8 cellular contexts compared by ENCODE assay signal in the genomic region with DNA sequence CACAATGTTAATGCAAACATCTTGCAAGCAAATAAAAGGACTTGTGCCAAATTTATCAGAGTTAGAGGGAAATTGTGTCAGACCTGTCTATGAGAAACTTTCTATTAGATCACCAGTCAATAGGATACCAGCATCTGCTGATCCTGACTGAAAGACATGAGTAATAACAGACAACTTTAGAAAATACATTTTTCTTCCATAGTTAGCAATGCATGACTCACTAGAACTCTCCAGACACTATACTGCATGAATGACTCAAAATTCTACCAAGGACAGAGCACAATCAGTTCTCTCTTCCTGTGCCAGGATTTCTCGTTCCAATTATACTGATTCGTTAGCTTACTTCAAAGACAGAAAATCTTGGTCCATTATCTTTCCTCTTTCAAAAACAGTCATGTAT.
DNase-seq lines count a peak whose midpoint lies in the region; ATAC-seq and TF ChIP-seq lines count a peak whose summit lies in the region.

No MANE protein-coding gene starts in this region.

- DNase-seq in A673 (ENCODE audit: low spot score) (peak; percentile 11), brain pericyte (ENCODE audit: low read depth, low spot score) (peak; percentile 55), DMS79 treated with DMSO at 0.1 percent for 48 hours (lab: John Stamatoyannopoulos, UW) (no peak), NCI-H146 treated with DMSO at 0.1 percent for 48 hours (lab: John Stamatoyannopoulos, UW; ENCODE audit: unreplicated experiment) (no peak)
- no peak for DNase-seq in stimulated activated effector memory CD8-positive, alpha-beta T cell treated with anti-CD3 and anti-CD28 coated beads, Interleukin-12 subunit alpha, Interleukin-12 subunit beta, amount 100 ng/mL, for 72 hours (ENCODE audit: low spot score in 2 of 2)

- peak overlapping the region; percentile 52 for H3K4me3 Mint-ChIP-seq in stimulated activated effector memory CD8-positive, alpha-beta T cell treated with anti-CD3 and anti-CD28 coated beads, Interleukin-12 subunit alpha, Interleukin-12 subunit beta, amount 100 ng/mL, for 72 hours

- peak; percentile 61 for ATAC-seq in GM19025 (IDR thresholded peaks at IDR 0.05; ENCODE audit: low read depth, unreplicated experiment)
- peak; percentile 80 for ATAC-seq in HG03460 (IDR thresholded peaks at IDR 0.05; ENCODE audit: unreplicated experiment)
- peak; percentile 100 for ATAC-seq in stimulated activated effector memory CD8-positive, alpha-beta T cell treated with anti-CD3 and anti-CD28 coated beads, Interleukin-12 subunit alpha, Interleukin-12 subunit beta, amount 100 ng/mL, for 72 hours
- no peak for ATAC-seq in HG02840 (IDR thresholded peaks at IDR 0.05; ENCODE audit: low FRiP score, unreplicated experiment)

- POLR2A ChIA-PET in A673 (lab: Charles Lee; ENCODE audit: low non-redundant PET), result no interaction called here

- H3K27me3 ChIP-seq in A673 (replicated peaks; ENCODE audit: insufficient read depth, low read depth, low read length, poor library complexity), result no peaks in the 10 kb centered on the region

- no peak overlapping the region for H3K27ac ChIP-seq in A673 (ENCODE audit: low read depth, low read length, poor library complexity, severe bottlenecking)

- H3K36me3 ChIP-seq in A673 (ENCODE audit: insufficient read depth, low read length, poor library complexity, severe bottlenecking), result no peaks in the 10 kb centered on the region

- no peak for TF ChIP-seq CTCF in A673 (conservative IDR thresholded peaks at IDR 0.05; ENCODE audit: low read depth, low read length)

- no peaks in the 10 kb centered on the region for H3K9me3 Mint-ChIP-seq in stimulated activated effector memory CD8-positive, alpha-beta T cell treated with anti-CD3 and anti-CD28 coated beads, Interleukin-12 subunit alpha, Interleukin-12 subunit beta, amount 100 ng/mL, for 72 hours

- no peaks in the 10 kb centered on the region for H3K4me1 ChIP-seq in A673 (ENCODE audit: insufficient read depth, low read length, poor library complexity, severe bottlenecking)

- H3K36me3 Mint-ChIP-seq in stimulated activated effector memory CD8-positive, alpha-beta T cell treated with anti-CD3 and anti-CD28 coated beads, Interleukin-12 subunit alpha, Interleukin-12 subunit beta, amount 100 ng/mL, for 72 hours, result no peaks in the 10 kb centered on the region

- intact Hi-C loops in A673 (cut with micrococcal nuclease; ENCODE audit: unreplicated experiment), result no loop called here

- peak overlapping the region; percentile 81 for H3K27ac Mint-ChIP-seq in stimulated activated effector memory CD8-positive, alpha-beta T cell treated with anti-CD3 and anti-CD28 coated beads, Interleukin-12 subunit alpha, Interleukin-12 subunit beta, amount 100 ng/mL, for 72 hours

- CTCF ChIA-PET in A673 (lab: Charles Lee), result no interaction called here

- H3K4me1 Mint-ChIP-seq in stimulated activated effector memory CD8-positive, alpha-beta T cell treated with anti-CD3 and anti-CD28 coated beads, Interleukin-12 subunit alpha, Interleukin-12 subunit beta, amount 100 ng/mL, for 72 hours, result peaks cover 30% of the 10 kb centered on the region

- no peak overlapping the region for H3K4me3 ChIP-seq in A673 (ENCODE audit: low read depth, low read length, poor library complexity, severe bottlenecking)

- no TSS peak for BruUV-seq in A673 (replicated peaks; lab: Mats Ljungman, UMichigan)

- no peaks in the 10 kb centered on the region for H3K9me3 ChIP-seq in A673 (ENCODE audit: low read depth, low read length, poor library complexity, severe bottlenecking)

Comparison
In these comparisons a context has a peak if more than half of its experiments do, and no peak if none do; other contexts are left out.
1. DNase-seq: peak in A673 (single experiment) and brain pericyte (single experiment); none in stimulated activated effector memory CD8-positive, alpha-beta T cell treated with anti-CD3 and anti-CD28 coated beads, Interleukin-12 subunit alpha, Interleukin-12 subunit beta, amount 100 ng/mL, for 72 hours (0 of 2), DMS79 treated with DMSO at 0.1 percent for 48 hours (single experiment) and NCI-H146 treated with DMSO at 0.1 percent for 48 hours (single experiment).